In the genomic region with DNA sequence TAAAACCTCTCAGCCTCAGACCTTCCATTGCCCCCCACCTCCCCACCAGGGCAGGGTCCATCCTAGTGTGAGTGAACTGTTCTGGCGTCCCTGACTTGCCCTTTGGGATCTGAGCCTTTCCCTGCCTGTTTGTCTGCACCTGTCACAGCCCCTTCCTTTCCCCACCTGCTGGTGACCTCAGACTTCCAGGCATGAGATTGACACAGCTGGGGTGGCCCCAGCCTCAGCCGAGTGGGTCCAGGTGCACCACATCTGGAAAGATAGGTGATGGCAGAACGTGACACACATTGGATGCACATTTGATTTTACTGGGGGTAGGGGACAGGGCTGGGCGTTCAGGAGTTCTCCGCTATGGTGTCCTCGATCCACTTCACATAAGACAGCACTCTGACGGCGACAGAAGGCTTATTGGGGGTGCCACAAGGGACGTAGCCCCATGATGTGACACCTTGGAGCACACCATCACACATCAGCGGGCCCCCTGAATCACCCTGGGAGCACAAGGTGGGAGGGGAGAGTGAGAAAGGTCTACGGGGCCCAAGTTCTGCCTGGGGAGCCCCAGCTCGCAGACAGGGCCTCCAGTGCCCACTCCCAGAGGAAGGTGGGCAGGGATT, we compare ENCODE assay signal across 1 cellular context.
TF ChIP-seq lines count a peak whose summit lies in the region.

No MANE protein-coding gene starts in this region.

TF ChIP-seq in WTC11, 78 proteins besides CTCF, POLR2A, EP300 and RAD21 (continued from another document):
- TF ChIP-seq ZNF425 (CRISPR knock-in tag; conservative IDR thresholded peaks at IDR 0.05) = no peak
- TF ChIP-seq ZBTB21 (CRISPR knock-in tag; IDR thresholded peaks at IDR 0.05; ENCODE audit: borderline replicate concordance) = no peak
- TF ChIP-seq CREB1 (CRISPR knock-in tag; IDR thresholded peaks at IDR 0.05) = no peak
- TF ChIP-seq, protein P1, sequence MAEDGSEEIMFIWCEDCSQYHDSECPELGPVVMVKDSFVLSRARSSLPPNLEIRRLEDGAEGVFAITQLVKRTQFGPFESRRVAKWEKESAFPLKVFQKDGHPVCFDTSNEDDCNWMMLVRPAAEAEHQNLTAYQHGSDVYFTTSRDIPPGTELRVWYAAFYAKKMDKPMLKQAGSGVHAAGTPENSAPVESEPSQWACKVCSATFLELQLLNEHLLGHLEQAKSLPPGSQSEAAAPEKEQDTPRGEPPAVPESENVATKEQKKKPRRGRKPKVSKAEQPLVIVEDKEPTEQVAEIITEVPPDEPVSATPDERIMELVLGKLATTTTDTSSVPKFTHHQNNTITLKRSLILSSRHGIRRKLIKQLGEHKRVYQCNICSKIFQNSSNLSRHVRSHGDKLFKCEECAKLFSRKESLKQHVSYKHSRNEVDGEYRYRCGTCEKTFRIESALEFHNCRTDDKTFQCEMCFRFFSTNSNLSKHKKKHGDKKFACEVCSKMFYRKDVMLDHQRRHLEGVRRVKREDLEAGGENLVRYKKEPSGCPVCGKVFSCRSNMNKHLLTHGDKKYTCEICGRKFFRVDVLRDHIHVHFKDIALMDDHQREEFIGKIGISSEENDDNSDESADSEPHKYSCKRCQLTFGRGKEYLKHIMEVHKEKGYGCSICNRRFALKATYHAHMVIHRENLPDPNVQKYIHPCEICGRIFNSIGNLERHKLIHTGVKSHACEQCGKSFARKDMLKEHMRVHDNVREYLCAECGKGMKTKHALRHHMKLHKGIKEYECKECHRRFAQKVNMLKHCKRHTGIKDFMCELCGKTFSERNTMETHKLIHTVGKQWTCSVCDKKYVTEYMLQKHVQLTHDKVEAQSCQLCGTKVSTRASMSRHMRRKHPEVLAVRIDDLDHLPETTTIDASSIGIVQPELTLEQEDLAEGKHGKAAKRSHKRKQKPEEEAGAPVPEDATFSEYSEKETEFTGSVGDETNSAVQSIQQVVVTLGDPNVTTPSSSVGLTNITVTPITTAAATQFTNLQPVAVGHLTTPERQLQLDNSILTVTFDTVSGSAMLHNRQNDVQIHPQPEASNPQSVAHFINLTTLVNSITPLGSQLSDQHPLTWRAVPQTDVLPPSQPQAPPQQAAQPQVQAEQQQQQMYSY (CRISPR knock-in tag; IDR thresholded peaks at IDR 0.05) = no peak
- TF ChIP-seq, protein P2, sequence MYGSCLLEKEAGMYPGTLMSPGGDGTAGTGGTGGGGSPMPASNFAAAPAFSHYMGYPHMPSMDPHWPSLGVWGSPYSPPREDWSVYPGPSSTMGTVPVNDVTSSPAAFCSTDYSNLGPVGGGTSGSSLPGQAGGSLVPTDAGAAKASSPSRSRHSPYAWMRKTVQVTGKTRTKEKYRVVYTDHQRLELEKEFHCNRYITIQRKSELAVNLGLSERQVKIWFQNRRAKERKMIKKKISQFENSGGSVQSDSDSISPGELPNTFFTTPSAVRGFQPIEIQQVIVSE (CRISPR knock-in tag; IDR thresholded peaks at IDR 0.05; ENCODE audit: borderline replicate concordance) = no peak
- no peak for TF ChIP-seq MLX (CRISPR knock-in tag; IDR thresholded peaks at IDR 0.05)
- TF ChIP-seq, protein P3, sequence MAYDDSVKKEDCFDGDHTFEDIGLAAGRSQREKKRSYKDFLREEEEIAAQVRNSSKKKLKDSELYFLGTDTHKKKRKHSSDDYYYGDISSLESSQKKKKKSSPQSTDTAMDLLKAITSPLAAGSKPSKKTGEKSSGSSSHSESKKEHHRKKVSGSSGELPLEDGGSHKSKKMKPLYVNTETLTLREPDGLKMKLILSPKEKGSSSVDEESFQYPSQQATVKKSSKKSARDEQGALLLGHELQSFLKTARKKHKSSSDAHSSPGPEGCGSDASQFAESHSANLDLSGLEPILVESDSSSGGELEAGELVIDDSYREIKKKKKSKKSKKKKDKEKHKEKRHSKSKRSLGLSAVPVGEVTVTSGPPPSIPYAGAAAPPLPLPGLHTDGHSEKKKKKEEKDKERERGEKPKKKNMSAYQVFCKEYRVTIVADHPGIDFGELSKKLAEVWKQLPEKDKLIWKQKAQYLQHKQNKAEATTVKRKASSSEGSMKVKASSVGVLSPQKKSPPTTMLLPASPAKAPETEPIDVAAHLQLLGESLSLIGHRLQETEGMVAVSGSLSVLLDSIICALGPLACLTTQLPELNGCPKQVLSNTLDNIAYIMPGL (CRISPR knock-in tag; IDR thresholded peaks at IDR 0.05) = no peak
- no peak for TF ChIP-seq ATF1 (CRISPR knock-in tag; IDR thresholded peaks at IDR 0.05)
